Comparison of ENCODE assay signal across 22 cellular contexts in genomic region chr12:6221146-6221545, GRCh38. TPM values are rescaled to one million over a fixed set of nuclear protein-coding genes. Genes with fewer than 3 reads are reported as not detected.
A peak's percentile ranks its signal among the peaks of the same experiment; 100 is the strongest.
DNase-seq lines count a peak whose midpoint lies in the region; ATAC-seq and TF ChIP-seq lines count a peak whose summit lies in the region.
"Had no signal": no experiment of that assay in that cellular context is flagged by ENCODE, and none has a peak within 500 bp of the region (broad histone marks: within the 10 kb centered on the region; RNA-seq: fewer than 3 reads in every experiment).

No MANE protein-coding gene starts in this region.

- no peak overlapping the region for H3K4ac ChIP-seq in trophoblast cell (ENCODE audit: low read depth, low read length)
- no peak overlapping the region for H3K4ac ChIP-seq in mesenchymal stem cell (ENCODE audit: low read depth in 1 of 2, low read length in 2 of 2)

- H3K4me2 ChIP-seq in trophoblast cell (ENCODE audit: low read length) (no peak overlapping the region), mesenchymal stem cell (ENCODE audit: low read length, poor library complexity, severe bottlenecking) (no peak overlapping the region)

- 57 to 81% methylated on average over 7 to 9 of the region's 9 CpGs for WGBS in esophagus squamous epithelium, 2 donors
- no CpG with 5 or more reads among the region's 9 CpGs for WGBS in trophoblast cell (ENCODE audit: extremely low coverage, insufficient coverage, insufficient read length)
- WGBS in transverse colon (ENCODE audit: low coverage in 1 of 2), 2 donors, result 40 to 75% methylated on average over 1 to 9 of the region's 9 CpGs
- 87 to 89% (median 87%) methylated on average over 9 of the region's 9 CpGs for WGBS in ovary, 3 donors
- 99% methylated on average over 9 of the region's 9 CpGs for WGBS in mesenchymal stem cell

- intact Hi-C loops in ascending aorta (cut with DNase I) (loop anchor here (10.0 kb wide), 1 partner anchor 314 kb away; the partner anchor contains the start of gene GAPDH), esophagus squamous epithelium (cut with DNase I) (no loop called here), transverse colon (cut with DNase I; ENCODE audit: low total_unique reads) (no loop called here), ovary (cut with DNase I) (no loop called here)

- no peaks in the 10 kb centered on the region for H3K9me3 ChIP-seq in ascending aorta
- H3K9me3 ChIP-seq in esophagus squamous epithelium, result no peaks in the 10 kb centered on the region
- no peaks in the 10 kb centered on the region for H3K9me3 ChIP-seq in trophoblast cell (ENCODE audit: insufficient read depth, low read depth, low read length)
- no peaks in the 10 kb centered on the region for H3K9me3 ChIP-seq in transverse colon
- no peaks in the 10 kb centered on the region for H3K9me3 ChIP-seq in ovary
- H3K9me3 ChIP-seq in mesenchymal stem cell (ENCODE audit: control insufficient read depth, low read length), result peaks cover 4% of the 10 kb centered on the region

- H2BK120ac ChIP-seq in trophoblast cell (ENCODE audit: insufficient read depth, low read length, poor library complexity) (peak overlapping the region; percentile 9), mesenchymal stem cell (ENCODE audit: low read depth, low read length) (no peak overlapping the region)

- in situ Hi-C loops in transverse colon (cut with MboI; ENCODE audit: low pct_ligation_motif_present in 1 of 4, low pct_unique_long_range_greater_than_20kb in 1 of 4, low sequenced_read_pairs in 3 of 4), result no loop called here

- H3K18ac ChIP-seq in trophoblast cell (ENCODE audit: low read length) (peak overlapping the region; percentile 5), mesenchymal stem cell (ENCODE audit: low read depth in 1 of 2, low read length in 2 of 2) (no peak overlapping the region)

- H4K91ac ChIP-seq in trophoblast cell (ENCODE audit: low read depth, low read length), result peak overlapping the region; percentile 70
- no peak overlapping the region for H4K91ac ChIP-seq in mesenchymal stem cell (ENCODE audit: low read length)

- H2AK5ac ChIP-seq in trophoblast cell (ENCODE audit: low read length) (no peak overlapping the region), mesenchymal stem cell (ENCODE audit: low read length, severe bottlenecking) (no peak overlapping the region)

- no peak overlapping the region for H3K9ac ChIP-seq in trophoblast cell (ENCODE audit: low read length)
- no peak overlapping the region for H3K9ac ChIP-seq in mesenchymal stem cell (ENCODE audit: low read length)

- H3K4me1 ChIP-seq in ascending aorta, result peaks cover 28 to 96% of the 10 kb centered on the region in 2 donors
- H3K4me1 ChIP-seq in esophagus squamous epithelium, result peaks cover 88 to 100% (median 99%) of the 10 kb centered on the region in 3 donors
- H3K4me1 ChIP-seq in trophoblast cell (ENCODE audit: control insufficient read depth in 1 of 2, insufficient read depth in 2 of 2, low read length in 2 of 2), result peaks cover 42 to 55% of the 10 kb centered on the region in 2 experiments
- peaks cover 70 to 98% (median 83%) of the 10 kb centered on the region in 4 donors for H3K4me1 ChIP-seq in transverse colon
- H3K4me1 ChIP-seq in ovary (ENCODE audit: insufficient read depth), result peaks cover 2% of the 10 kb centered on the region
- peaks cover 23% of the 10 kb centered on the region for H3K4me1 ChIP-seq in mesenchymal stem cell (ENCODE audit: control insufficient read depth, insufficient read depth, low read depth, low read length)

- peaks cover 11% of the 10 kb centered on the region for H3K79me2 ChIP-seq in trophoblast cell (ENCODE audit: control insufficient read depth, insufficient read depth, low read length, poor library complexity)

- H3K14ac ChIP-seq in trophoblast cell (ENCODE audit: low read length) (no peak overlapping the region), mesenchymal stem cell (ENCODE audit: low read length in 2 of 2) (no peak overlapping the region)

- no peak overlapping the region for H4K12ac ChIP-seq in trophoblast cell (ENCODE audit: low read depth, low read length)

- DNase-seq in ascending aorta (ENCODE audit: low spot score in 2 of 2) (no peak), esophagus squamous epithelium (lab: John Stamatoyannopoulos, UW) (no peak), trophoblast cell (no peak), transverse colon (no peak), GDM1 (lab: John Stamatoyannopoulos, UW) (no peak), ovary (no peak), mesenchymal stem cell (no peak)
- DNase-seq: activated CD8-positive, alpha-beta T cell treated with anti-CD3 and anti-CD28 coated beads, Interleukin-2, amount 10 ng/mL, durations not matched to agents 7 days and 5 days; activated T-cell treated with anti-CD3 and anti-CD28 coated beads, Interleukin-2, amount 50 U/mL, for 72 hours; erythroblast; glutamatergic neuron; HFFc6; immature natural killer cell; KBM-7; mesendoderm; NCI-H1048; NCI-H2029 treated with DMSO at 0.1 percent for 48 hours; SHP77; stimulated activated CD4-positive, alpha-beta T cell treated with anti-CD3 and anti-CD28 coated beads, Interleukin-1b, Interleukin-23, amount 100 ng/mL, for 48 hours; stimulated activated naive CD8-positive, alpha-beta T cell treated with anti-CD3 and anti-CD28 coated beads, Interleukin-15, Interleukin-2, amounts not matched to agents 100 U/mL and 50 U/mL, for 24 hours; T-cell had no signal

- H3K27ac ChIP-seq in ascending aorta, result peak overlapping the region; percentile 93 to 94
- H3K27ac ChIP-seq in esophagus squamous epithelium, result peak overlapping the region; percentile 68 to 98 (median 92)
- H3K27ac ChIP-seq in trophoblast cell (ENCODE audit: low read depth, low read length), result peak overlapping the region; percentile 4
- peak overlapping the region; percentile 93 to 97 (median 95) for H3K27ac ChIP-seq in transverse colon
- H3K27ac ChIP-seq in ovary, result no peak overlapping the region
- H3K27ac ChIP-seq in mesenchymal stem cell (ENCODE audit: low read length, poor library complexity, severe bottlenecking), result no peak overlapping the region

- H3K4me3 ChIP-seq in ascending aorta (no peak overlapping the region), esophagus squamous epithelium (no peak overlapping the region), trophoblast cell (ENCODE audit: low read depth, low read length) (no peak overlapping the region), transverse colon (no peak overlapping the region), ovary (no peak overlapping the region), mesenchymal stem cell (ENCODE audit: insufficient read depth in 1 of 2, low read depth in 1 of 2, low read length in 2 of 2) (no peak overlapping the region)

- TF ChIP-seq EP300 in transverse colon (IDR thresholded peaks at IDR 0.05; ENCODE audit: low read depth) (no peak), ovary (IDR thresholded peaks at IDR 0.05) (no peak)

- TF ChIP-seq CTCF in ascending aorta (IDR thresholded peaks at IDR 0.05) (no peak), esophagus squamous epithelium (IDR thresholded peaks at IDR 0.05) (no peak), transverse colon (IDR thresholded peaks at IDR 0.05) (no peak), ovary (IDR thresholded peaks at IDR 0.05) (no peak)

- H2BK5ac ChIP-seq in trophoblast cell (ENCODE audit: low read depth, low read length, poor library complexity) (no peak overlapping the region), mesenchymal stem cell (ENCODE audit: low read depth, low read length, poor library complexity, severe bottlenecking) (no peak overlapping the region)

- peak overlapping the region; percentile 16 for H2BK12ac ChIP-seq in trophoblast cell (ENCODE audit: low read length)
- H2BK12ac ChIP-seq in mesenchymal stem cell (ENCODE audit: low read length in 2 of 2), result no peak overlapping the region

- TF ChIP-seq POLR2A in esophagus squamous epithelium (IDR thresholded peaks at IDR 0.05), result no peak
- no peak for TF ChIP-seq POLR2A in transverse colon (IDR thresholded peaks at IDR 0.05)
- no peak for TF ChIP-seq POLR2A in ovary (IDR thresholded peaks at IDR 0.05)

- H3K36me3 ChIP-seq in ascending aorta, result peaks cover 0 to 16% of the 10 kb centered on the region in 2 donors
- peaks cover 0 to 47% (median 12%) of the 10 kb centered on the region in 3 donors for H3K36me3 ChIP-seq in esophagus squamous epithelium
- H3K36me3 ChIP-seq in trophoblast cell (ENCODE audit: control insufficient read depth in 1 of 2, insufficient read depth in 2 of 2, low read length in 2 of 2), result peaks cover 22 to 36% of the 10 kb centered on the region in 2 experiments
- H3K36me3 ChIP-seq in transverse colon, result no peaks in the 10 kb centered on the region
- no peaks in the 10 kb centered on the region for H3K36me3 ChIP-seq in ovary
- H3K36me3 ChIP-seq in mesenchymal stem cell (ENCODE audit: control insufficient read depth in 1 of 2, insufficient read depth in 2 of 2, low read depth in 1 of 2, low read length in 2 of 2), result peaks cover 4 to 14% of the 10 kb centered on the region in 2 experiments

- H4K8ac ChIP-seq in trophoblast cell (ENCODE audit: low read depth, low read length) (no peak overlapping the region), mesenchymal stem cell (ENCODE audit: low read length) (no peak overlapping the region)

- H3K79me1 ChIP-seq in trophoblast cell (ENCODE audit: low read length), result peaks cover 17% of the 10 kb centered on the region
- peaks cover 12% of the 10 kb centered on the region for H3K79me1 ChIP-seq in mesenchymal stem cell (replicated peaks; ENCODE audit: low read length, poor library complexity, severe bottlenecking)

- H2AFZ ChIP-seq in trophoblast cell (ENCODE audit: insufficient read depth, low read length, poor library complexity) (no peak overlapping the region), mesenchymal stem cell (ENCODE audit: low read depth, low read length) (no peak overlapping the region)

- H3K23ac ChIP-seq in trophoblast cell (ENCODE audit: low read length) (no peak overlapping the region), mesenchymal stem cell (ENCODE audit: low read length in 2 of 2) (no peak overlapping the region)

- no peak overlapping the region for H2BK15ac ChIP-seq in mesenchymal stem cell (ENCODE audit: low read depth, poor library complexity, severe bottlenecking)

- no peak for ATAC-seq in HG02852 (IDR thresholded peaks at IDR 0.05; ENCODE audit: unreplicated experiment)
- ATAC-seq: activated CD8-positive, alpha-beta T cell treated with anti-CD3 and anti-CD28 coated beads, Interleukin-2, amount 10 ng/mL, durations not matched to agents 7 days and 5 days; activated T-cell treated with anti-CD3 and anti-CD28 coated beads, Interleukin-2, amount 50 U/mL, for 72 hours; stimulated activated naive CD8-positive, alpha-beta T cell treated with anti-CD3 and anti-CD28 coated beads, Interleukin-15, Interleukin-2, amounts not matched to agents 100 U/mL and 50 U/mL, for 24 hours; T-cell had no signal

- no peaks in the 10 kb centered on the region for H3K27me3 ChIP-seq in ascending aorta
- H3K27me3 ChIP-seq in esophagus squamous epithelium, result no peaks in the 10 kb centered on the region
- no peaks in the 10 kb centered on the region for H3K27me3 ChIP-seq in trophoblast cell (ENCODE audit: insufficient read depth, low read length)
- no peaks in the 10 kb centered on the region for H3K27me3 ChIP-seq in transverse colon
- no peaks in the 10 kb centered on the region for H3K27me3 ChIP-seq in ovary
- H3K27me3 ChIP-seq in mesenchymal stem cell (ENCODE audit: control insufficient read depth in 1 of 2, insufficient read depth in 1 of 2, low read length in 2 of 2), result no peaks in the 10 kb centered on the region

RNA-seq across cellular contexts. Expression of gene CD9, which starts 20.9 kb away (rescaled TPM):
- total RNA-seq in ascending aorta (181 TPM), esophagus squamous epithelium (1,000 to 10,000 TPM in 1 of 4 donors, 100 to 1,000 TPM in 3; 464 to 1,007 (median 773) TPM), transverse colon (100 to 1,000 TPM; 207 to 668 (median 481) TPM), ovary (100 to 1,000 TPM in 1 of 7 donors, 10 to 100 TPM in 6; 23.9 to 372 (median 49.2) TPM)
- 675 and 739 TPM in 2 replicates for polyA plus RNA-seq in trophoblast cell (2013)
- 100 to 1,000 TPM in 1 of 2 donors, 10 to 100 TPM in 1; 67.0 to 244 TPM for polyA plus RNA-seq in ovary
- polyA plus RNA-seq in mesenchymal stem cell (2013, experiment 1 of 2), result 253 TPM
- 270 TPM for polyA plus RNA-seq in mesenchymal stem cell (2013, experiment 2 of 2)

Comparison
In these comparisons a context has a peak if more than half of its experiments do, and no peak if none do; other contexts are left out.
1. H3K27ac ChIP-seq: peak in ascending aorta (2 of 2), esophagus squamous epithelium (4 of 4), trophoblast cell (single experiment) and transverse colon (4 of 4); none in ovary (0 of 2) and mesenchymal stem cell (single experiment).